Comparison of ENCODE assay signal across 10 cellular contexts in the genomic region with DNA sequence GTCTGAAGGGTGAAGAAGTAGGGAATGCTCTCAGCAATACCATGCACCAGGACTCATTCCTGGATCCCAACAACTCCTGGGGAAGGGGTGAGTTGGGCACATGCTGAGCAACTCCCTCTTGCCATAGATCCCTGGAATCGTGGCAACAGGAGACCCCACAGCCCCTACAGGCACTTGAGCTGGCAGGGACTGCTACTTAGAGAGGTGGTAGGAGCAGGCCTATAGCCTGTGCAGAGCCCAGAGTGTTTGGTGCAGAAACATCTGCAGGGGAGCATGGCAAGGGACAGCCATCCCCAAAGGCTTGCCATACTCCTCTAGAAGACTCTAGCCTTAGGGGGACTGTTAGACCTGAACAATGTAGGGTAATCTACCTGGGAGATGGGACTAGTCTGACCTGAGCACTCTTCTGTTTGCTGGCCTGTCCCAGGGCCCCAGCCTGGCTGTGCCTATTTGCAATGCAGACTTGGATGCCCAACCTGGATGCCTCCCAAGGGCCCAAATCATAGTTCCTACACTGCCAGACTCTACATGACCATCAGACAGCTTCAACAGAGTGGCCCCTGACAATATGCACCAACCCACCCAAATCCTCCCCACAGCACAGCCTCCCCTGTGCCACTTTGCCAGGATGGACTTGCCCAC.
"Had no signal": no experiment of that assay in that cellular context is flagged by ENCODE, and none has a peak within 500 bp of the region (broad histone marks: within the 10 kb centered on the region; RNA-seq: fewer than 3 reads in every experiment).

No MANE protein-coding gene starts in this region.

- H3K27me3 Mint-ChIP-seq: IgD-negative memory B cell had no signal

- H2AFZ ChIP-seq: GM23248 had no signal

- H3K36me3 Mint-ChIP-seq: IgD-negative memory B cell had no signal

- ATAC-seq: HCT116, HepG2 had no signal

- DNase-seq: GM23248, GOT3, HFFc6, KBM-7 had no signal

- H3K9ac ChIP-seq: GM23248 had no signal

- H3K4me1 ChIP-seq: HAP-1 had no signal

- H3K27ac ChIP-seq: GM23248, HL-60 had no signal

- FAIRE-seq: H54, HepG2 had no signal

- H3K9me3 ChIP-seq: HAP-1 had no signal

- H3K27ac Mint-ChIP-seq: HFFc6 had no signal

- H3K4me3 Mint-ChIP-seq: HFFc6, IgD-negative memory B cell had no signal

- H3K4me3 ChIP-seq: GM23248, HAP-1 had no signal

- H3K36me3 ChIP-seq: HAP-1 had no signal
